In genomic region chr2:3675687-3676086, GRCh38 we compare ENCODE assay signal across 11 cellular contexts. TPM values are rescaled to one million over a fixed set of nuclear protein-coding genes. Genes with fewer than 3 reads are reported as not detected.
"Had no signal": no experiment of that assay in that cellular context is flagged by ENCODE, and none has a peak within 500 bp of the region (broad histone marks: within the 10 kb centered on the region; RNA-seq: fewer than 3 reads in every experiment).

No MANE protein-coding gene starts in this region.

- H3K9me3 Mint-ChIP-seq: H9, HFFc6 had no signal

- H3K4me3 ChIP-seq: GM23248, GM23338, HAP-1 had no signal

- H3K9me3 ChIP-seq: HAP-1 had no signal

- ATAC-seq: GM23338, HCT116 had no signal

- DNase-seq: GM23248, GOT3, H7, H9, HCEC 1CT, HFFc6 had no signal

- H3K27ac Mint-ChIP-seq: GM23338, H9, HFFc6 had no signal

- H3K36me3 ChIP-seq: HAP-1 had no signal

- H3K4me1 Mint-ChIP-seq: GM23338, H9 had no signal

- H3K27ac ChIP-seq: GM23248 had no signal

- H3K4me1 ChIP-seq: HAP-1 had no signal

- H3K4me3 Mint-ChIP-seq: GM23338, H9, HFFc6 had no signal

RNA-seq across cellular contexts. Expression of gene ALLC, which starts 17.7 kb away (rescaled TPM):
- total RNA-seq: GM23248, GM23338, H1, H4, H7, H9, HFFc6 had no signal

RNA-seq across cellular contexts. Expression of gene DCDC2C, which starts 27.7 kb away (rescaled TPM):
- total RNA-seq: GM23248, GM23338, H1, H4, H7, H9, HFFc6 had no signal
